In the genomic region with DNA sequence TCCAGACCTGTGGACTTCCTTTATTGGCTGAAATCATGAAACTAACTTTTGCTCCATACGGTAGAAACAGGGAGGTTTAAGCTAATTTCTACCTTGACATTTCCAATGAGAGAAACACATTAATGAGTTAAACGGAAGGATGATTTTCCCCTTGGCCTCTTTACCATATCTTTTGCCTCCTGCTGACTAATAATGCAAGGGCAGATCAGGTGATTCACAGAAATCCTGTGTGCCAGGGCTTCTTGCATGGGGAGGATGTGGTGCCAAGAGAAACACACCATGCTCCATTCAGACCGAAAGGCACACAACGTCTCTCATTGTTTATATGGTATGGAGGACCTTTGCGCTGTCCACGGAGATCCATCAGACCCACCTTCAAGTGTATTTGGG, we compare ENCODE assay signal across 11 cellular contexts. TPM values are rescaled to one million over a fixed set of nuclear protein-coding genes. Genes with fewer than 3 reads are reported as not detected.
A peak's percentile ranks its signal among the peaks of the same experiment; 100 is the strongest.
DNase-seq lines count a peak whose midpoint lies in the region; ATAC-seq, FAIRE-seq and TF ChIP-seq lines count a peak whose summit lies in the region.
"Had no signal": no experiment of that assay in that cellular context is flagged by ENCODE, and none has a peak within 500 bp of the region (broad histone marks: within the 10 kb centered on the region; RNA-seq: fewer than 3 reads in every experiment).

No MANE protein-coding gene starts in this region.

- no peaks in the 10 kb centered on the region for H3K79me2 ChIP-seq in HepG2 (ENCODE audit: insufficient read depth, low read length)

- H2BK5ac ChIP-seq in mesenchymal stem cell (ENCODE audit: low read depth, low read length, poor library complexity, severe bottlenecking), result no peak overlapping the region

- no peak overlapping the region for H3K4ac ChIP-seq in mesenchymal stem cell (ENCODE audit: low read depth in 1 of 2, low read length in 2 of 2)

- H3K4me2 ChIP-seq in mesenchymal stem cell (ENCODE audit: low read length, poor library complexity, severe bottlenecking), result no peak overlapping the region
- H3K4me2 ChIP-seq in HepG2 (ENCODE audit: low read depth, low read length), result no peak overlapping the region
- H3K4me2 ChIP-seq: smooth muscle cell had no signal

- H3K9me3 ChIP-seq in mesenchymal stem cell (ENCODE audit: control insufficient read depth, low read length), result no peaks in the 10 kb centered on the region
- no peaks in the 10 kb centered on the region for H3K9me3 ChIP-seq in uterus
- no peaks in the 10 kb centered on the region for H3K9me3 ChIP-seq in HepG2 (ENCODE audit: low read length)

- no peak overlapping the region for H2BK15ac ChIP-seq in mesenchymal stem cell (ENCODE audit: low read depth, poor library complexity, severe bottlenecking)

- intact Hi-C loops in activated CD4-positive, alpha-beta memory T cell treated with anti-CD3 and anti-CD28 coated beads for 36 hours (cut with micrococcal nuclease), result no loop called here
- intact Hi-C loops in uterus (cut with DNase I; ENCODE audit: low total_unique reads) (no loop called here), HepG2 (cut with micrococcal nuclease; ENCODE audit: unreplicated experiment) (no loop called here)

- no peaks in the 10 kb centered on the region for H3K79me1 ChIP-seq in mesenchymal stem cell (replicated peaks; ENCODE audit: low read length, poor library complexity, severe bottlenecking)

- H3K4me1 Mint-ChIP-seq in activated CD4-positive, alpha-beta memory T cell treated with anti-CD3 and anti-CD28 coated beads for 36 hours (ENCODE audit: low read depth), result peaks cover 8% of the 10 kb centered on the region
- H3K4me1 Mint-ChIP-seq in activated CD4-positive, alpha-beta memory T cell treated with anti-CD3 and anti-CD28 coated beads, Interleukin-2, amount 10 ng/mL, durations not matched to agents 7 days and 5 days, result peaks cover 8% of the 10 kb centered on the region

- no peaks in the 10 kb centered on the region for H3K36me3 Mint-ChIP-seq in activated CD4-positive, alpha-beta memory T cell treated with anti-CD3 and anti-CD28 coated beads for 36 hours
- H3K36me3 Mint-ChIP-seq in activated CD4-positive, alpha-beta memory T cell treated with anti-CD3 and anti-CD28 coated beads, Interleukin-2, amount 10 ng/mL, durations not matched to agents 7 days and 5 days (ENCODE audit: low read depth), result no peaks in the 10 kb centered on the region

- H4K8ac ChIP-seq in mesenchymal stem cell (ENCODE audit: low read length), result no peak overlapping the region

- H3K9ac ChIP-seq in mesenchymal stem cell (ENCODE audit: low read length) (peak overlapping the region; percentile 8), HepG2 (ENCODE audit: insufficient read depth, low read depth, low read length) (no peak overlapping the region)

- H2BK120ac ChIP-seq in mesenchymal stem cell (ENCODE audit: low read depth, low read length), result no peak overlapping the region

- FAIRE-seq in HepG2 (lab: Jason Lieb, UNC), result no peak

- POLR2A ChIA-PET in activated CD4-positive, alpha-beta memory T cell treated with anti-CD3 and anti-CD28 coated beads for 36 hours (lab: Charles Lee), result no interaction called here
- POLR2A ChIA-PET in activated CD4-positive, alpha-beta memory T cell treated with anti-CD3 and anti-CD28 coated beads, Interleukin-2, amount 10 ng/mL, durations not matched to agents 7 days and 5 days (lab: Charles Lee), result no interaction called here
- POLR2A ChIA-PET in HepG2 (lab: Yijun Ruan, JAX), result no interaction called here

- no peak for TF ChIP-seq CTCF in brain microvascular endothelial cell (IDR thresholded peaks at IDR 0.05; ENCODE audit: low read depth, low read length, missing control alignments)
- TF ChIP-seq CTCF in uterus (IDR thresholded peaks at IDR 0.05), result no peak
- no peak for TF ChIP-seq CTCF in HepG2 (CRISPR knock-in tag; IDR thresholded peaks at IDR 0.05)

- no peaks in the 10 kb centered on the region for H3K9me3 Mint-ChIP-seq in activated CD4-positive, alpha-beta memory T cell treated with anti-CD3 and anti-CD28 coated beads for 36 hours
- no peaks in the 10 kb centered on the region for H3K9me3 Mint-ChIP-seq in activated CD4-positive, alpha-beta memory T cell treated with anti-CD3 and anti-CD28 coated beads, Interleukin-2, amount 10 ng/mL, durations not matched to agents 7 days and 5 days

- no peaks in the 10 kb centered on the region for H3K4me1 ChIP-seq in mesenchymal stem cell (ENCODE audit: control insufficient read depth, insufficient read depth, low read depth, low read length)
- H3K4me1 ChIP-seq in uterus, result peaks cover 0 to 6% of the 10 kb centered on the region in 2 donors
- peaks cover 22% of the 10 kb centered on the region for H3K4me1 ChIP-seq in HepG2 (ENCODE audit: insufficient read depth, low read length)

- no peak overlapping the region for H3K27ac ChIP-seq in brain microvascular endothelial cell
- no peak overlapping the region for H3K27ac ChIP-seq in mesenchymal stem cell (ENCODE audit: low read length, poor library complexity, severe bottlenecking)
- peak overlapping the region; percentile 54 to 73 for H3K27ac ChIP-seq in uterus
- H3K27ac ChIP-seq in HepG2 (ENCODE audit: extremely low read length, insufficient read depth, low read length), result no peak overlapping the region

- ATAC-seq in GM19397 (IDR thresholded peaks at IDR 0.05; ENCODE audit: unreplicated experiment) (no peak), HepG2 (no peak)

- TF ChIP-seq POLR2A in uterus (IDR thresholded peaks at IDR 0.05) (no peak), HepG2 (IDR thresholded peaks at IDR 0.05; ENCODE audit: insufficient read depth in 1 of 2, low read depth in 2 of 2, low read length in 2 of 2) (no peak)

- H2AFZ ChIP-seq in mesenchymal stem cell (ENCODE audit: low read depth, low read length) (no peak overlapping the region), HepG2 (ENCODE audit: low read length) (no peak overlapping the region)

- no peak overlapping the region for H3K14ac ChIP-seq in mesenchymal stem cell (ENCODE audit: low read length in 2 of 2)

- H3K18ac ChIP-seq in mesenchymal stem cell (ENCODE audit: low read depth in 1 of 2, low read length in 2 of 2), result no peak overlapping the region

- H3K27me3 Mint-ChIP-seq in activated CD4-positive, alpha-beta memory T cell treated with anti-CD3 and anti-CD28 coated beads for 36 hours, result peaks cover 4% of the 10 kb centered on the region
- H3K27me3 Mint-ChIP-seq in activated CD4-positive, alpha-beta memory T cell treated with anti-CD3 and anti-CD28 coated beads, Interleukin-2, amount 10 ng/mL, durations not matched to agents 7 days and 5 days, result no peaks in the 10 kb centered on the region

- TF ChIP-seq EP300 in HepG2 (IDR thresholded peaks at IDR 0.05; ENCODE audit: low read depth in 2 of 2, low read length in 2 of 2) (no peak), HepG2 (CRISPR knock-in tag; IDR thresholded peaks at IDR 0.05; ENCODE audit: borderline replicate concordance) (no peak)

- CTCF ChIA-PET in activated CD4-positive, alpha-beta memory T cell treated with anti-CD3 and anti-CD28 coated beads for 36 hours (lab: Charles Lee), result no interaction called here
- CTCF ChIA-PET in activated CD4-positive, alpha-beta memory T cell treated with anti-CD3 and anti-CD28 coated beads, Interleukin-2, amount 10 ng/mL, durations not matched to agents 7 days and 5 days (lab: Charles Lee), result no interaction called here
- CTCF ChIA-PET in HepG2 (lab: Yijun Ruan, JAX; ENCODE audit: low intra/inter-chr PET ratio, low total read pairs), result no interaction called here

- no peak overlapping the region for H2BK12ac ChIP-seq in mesenchymal stem cell (ENCODE audit: low read length in 2 of 2)

- H3K23ac ChIP-seq in mesenchymal stem cell (ENCODE audit: low read length in 2 of 2), result no peak overlapping the region

- no peak for TF ChIP-seq RAD21 in HepG2 (CRISPR knock-in tag; IDR thresholded peaks at IDR 0.05)

- H2AK5ac ChIP-seq in mesenchymal stem cell (ENCODE audit: low read length, severe bottlenecking), result no peak overlapping the region

- no peak overlapping the region for H3K27ac Mint-ChIP-seq in activated CD4-positive, alpha-beta memory T cell treated with anti-CD3 and anti-CD28 coated beads for 36 hours
- no peak overlapping the region for H3K27ac Mint-ChIP-seq in activated CD4-positive, alpha-beta memory T cell treated with anti-CD3 and anti-CD28 coated beads, Interleukin-2, amount 10 ng/mL, durations not matched to agents 7 days and 5 days
- H3K27ac Mint-ChIP-seq: WTC11 had no signal

- H3K27me3 ChIP-seq in brain microvascular endothelial cell (replicated peaks) (no peaks in the 10 kb centered on the region), mesenchymal stem cell (ENCODE audit: control insufficient read depth in 1 of 2, insufficient read depth in 1 of 2, low read length in 2 of 2) (peaks cover 0 to under 1% of the 10 kb centered on the region in 2 experiments), uterus (no peaks in the 10 kb centered on the region), HepG2 (ENCODE audit: control insufficient read depth in 1 of 2, insufficient read depth in 2 of 2, low read length in 2 of 2) (no peaks in the 10 kb centered on the region; a peak in 1 of 5 replicates)

- BruUV-seq in HepG2 (replicated peaks; lab: Mats Ljungman, UMichigan), result no TSS peak

- peak; percentile 9 for DNase-seq in activated CD4-positive, alpha-beta memory T cell treated with anti-CD3 and anti-CD28 coated beads for 36 hours
- no peak for DNase-seq in activated CD4-positive, alpha-beta memory T cell treated with anti-CD3 and anti-CD28 coated beads, Interleukin-2, amount 10 ng/mL, durations not matched to agents 7 days and 5 days
- peak; percentile 12 for DNase-seq in brain microvascular endothelial cell
- DNase-seq in mesenchymal stem cell, result no peak
- no peak for DNase-seq in uterus
- DNase-seq in HepG2 (ENCODE audit: low spot score), result no peak
- no peak for DNase-seq in NOMO-1 treated with DMSO at 0.1 percent for 48 hours (lab: John Stamatoyannopoulos, UW; ENCODE audit: unreplicated experiment)
- DNase-seq: NCI-H2171 treated with DMSO at 0.1 percent for 48 hours had no signal

- H3K36me3 ChIP-seq in brain microvascular endothelial cell (replicated peaks), result no peaks in the 10 kb centered on the region
- H3K36me3 ChIP-seq in mesenchymal stem cell (ENCODE audit: control insufficient read depth in 1 of 2, insufficient read depth in 2 of 2, low read depth in 1 of 2, low read length in 2 of 2), result no peaks in the 10 kb centered on the region
- H3K36me3 ChIP-seq in uterus, result no peaks in the 10 kb centered on the region
- no peaks in the 10 kb centered on the region for H3K36me3 ChIP-seq in HepG2 (replicated peaks in 1 of 2; ENCODE audit: control insufficient read depth in 1 of 2, insufficient read depth in 2 of 2, low read length in 2 of 2)

- no peaks in the 10 kb centered on the region for H4K20me1 ChIP-seq in HepG2 (ENCODE audit: insufficient read depth, low read length)

- WGBS in mesenchymal stem cell, result 96% methylated on average over 5 of the region's 6 CpGs
- WGBS in HepG2 (ENCODE audit: low lambda C conversion rate), result 78% methylated on average over 6 of the region's 6 CpGs

- H3K4me3 ChIP-seq in brain microvascular endothelial cell (ENCODE audit: low read depth, low read length) (no peak overlapping the region), mesenchymal stem cell (ENCODE audit: insufficient read depth in 1 of 2, low read depth in 1 of 2, low read length in 2 of 2) (peak overlapping the region in 1 of 2 experiments; percentile 15), uterus (no peak overlapping the region), HepG2 (replicated peaks in 1 of 3; ENCODE audit: insufficient read depth in 1 of 3, low read depth in 2 of 3, low read length in 3 of 3) (no peak overlapping the region)
- H3K4me3 ChIP-seq: smooth muscle cell had no signal

- in situ Hi-C loops in brain microvascular endothelial cell (cut with HindIII; ENCODE audit: low pct_ligation_motif_present, low sequenced_read_pairs), result no loop called here
- in situ Hi-C loops in HepG2 (cut with HindIII; ENCODE audit: extremely low pct_ligation_motif_present, low pct_unique_long_range_greater_than_20kb), result loop anchor here (25.0 kb wide), 1 partner anchor 365 kb away; a partner anchor contains a TSS

- no peak overlapping the region for H3K4me3 Mint-ChIP-seq in activated CD4-positive, alpha-beta memory T cell treated with anti-CD3 and anti-CD28 coated beads for 36 hours
- no peak overlapping the region for H3K4me3 Mint-ChIP-seq in activated CD4-positive, alpha-beta memory T cell treated with anti-CD3 and anti-CD28 coated beads, Interleukin-2, amount 10 ng/mL, durations not matched to agents 7 days and 5 days
- H3K4me3 Mint-ChIP-seq: WTC11 had no signal

- no peak overlapping the region for H4K91ac ChIP-seq in mesenchymal stem cell (ENCODE audit: low read length)

RNA-seq across cellular contexts. Expression of a gene that starts 17.4 kb away (rescaled TPM):
- not detected for total RNA-seq in activated CD4-positive, alpha-beta memory T cell treated with anti-CD3 and anti-CD28 coated beads for 36 hours
- total RNA-seq in activated CD4-positive, alpha-beta memory T cell treated with anti-CD3 and anti-CD28 coated beads, Interleukin-2, amount 10 ng/mL, durations not matched to agents 7 days and 5 days, result not detected
- polyA plus RNA-seq in mesenchymal stem cell (2013, experiment 1 of 2), result 0.07 TPM
- polyA plus RNA-seq in mesenchymal stem cell (2013, experiment 2 of 2), result 0.10 TPM
- total RNA-seq in uterus, result 10 to 100 TPM; 15.8 to 80.6 (median 48.0) TPM
- 13.3 and 22.2 TPM in 2 replicates for total RNA-seq in HepG2 (2016; rRNA removed; fragmentation: Illumina TruSeq; extraction: Trizol)
- total RNA-seq in HepG2 (2016; cell fraction: cytosol; rRNA removed; fragmentation: Illumina TruSeq; extraction: Trizol; ENCODE audit: low read depth), result 1.4 and 1.9 TPM in 2 replicates
- total RNA-seq in HepG2 (2016; cell fraction: insoluble cytoplasmic fraction; rRNA removed; fragmentation: Illumina TruSeq; extraction: Trizol), result 14.7 and 22.1 TPM in 2 replicates
- 4.3 and 4.4 TPM in 2 replicates for total RNA-seq in HepG2 (2016; cell fraction: membrane; rRNA removed; fragmentation: Illumina TruSeq; extraction: Trizol)
- total RNA-seq in HepG2 (2016; cell fraction: nucleus; rRNA removed; fragmentation: Illumina TruSeq; extraction: Trizol), result 18.5 and 19.5 TPM in 2 replicates
- polyA plus RNA-seq in HepG2 (2011; rRNA removed), result 7.8 and 12.2 TPM in 2 replicates
- 6.5 and 6.8 TPM in 2 replicates for polyA plus RNA-seq in HepG2 (2011; cell fraction: cytosol; rRNA removed)
- 6.8 and 8.4 TPM in 2 replicates for polyA plus RNA-seq in HepG2 (2011; cell fraction: nucleus; rRNA removed)
- 14.2 and 21.9 TPM in 2 replicates for polyA plus RNA-seq in HepG2 (2012)
- 0.12 and 0.35 TPM in 2 replicates for polyA plus RNA-seq in HepG2 (2016; cell fraction: cytosol; fragmentation: Illumina TruSeq; extraction: Trizol; ENCODE audit: low read depth)
- polyA plus RNA-seq in HepG2 (2016; cell fraction: insoluble cytoplasmic fraction; fragmentation: Illumina TruSeq; extraction: Trizol; ENCODE audit: low read depth), result 5.9 and 6.2 TPM in 2 replicates
- 0.72 and 0.98 TPM in 2 replicates for polyA plus RNA-seq in HepG2 (2016; cell fraction: membrane; fragmentation: Illumina TruSeq; extraction: Trizol; ENCODE audit: low read depth)
- 7.4 and 7.8 TPM in 2 replicates for polyA plus RNA-seq in HepG2 (2016; cell fraction: nucleus; fragmentation: Illumina TruSeq; extraction: Trizol; ENCODE audit: insufficient read depth, low read depth)
- polyA minus RNA-seq in HepG2 (2011; rRNA and poly(A)+ RNA removed; ENCODE audit: low replicate concordance), result 38.1 TPM in 1 of 2 replicates, not detected in the other
- polyA minus RNA-seq in HepG2 (2011; cell fraction: cytosol; rRNA and poly(A)+ RNA removed), result 21.3 and 25.0 TPM in 2 replicates
- polyA minus RNA-seq in HepG2 (2011; cell fraction: nucleus; rRNA and poly(A)+ RNA removed), result 27.4 and 36.7 TPM in 2 replicates

Comparison
In these comparisons a context has a peak if more than half of its experiments do, and no peak if none do; other contexts are left out.
1. DNase-seq: peak in activated CD4-positive, alpha-beta memory T cell treated with anti-CD3 and anti-CD28 coated beads for 36 hours (single experiment) and brain microvascular endothelial cell (single experiment); none in activated CD4-positive, alpha-beta memory T cell treated with anti-CD3 and anti-CD28 coated beads, Interleukin-2, amount 10 ng/mL, durations not matched to agents 7 days and 5 days (single experiment), mesenchymal stem cell (single experiment), uterus (0 of 2), HepG2 (single experiment) and NOMO-1 treated with DMSO at 0.1 percent for 48 hours (single experiment).
2. H3K27ac ChIP-seq: peak in uterus (2 of 2); none in brain microvascular endothelial cell (single experiment), mesenchymal stem cell (single experiment) and HepG2 (single experiment).